Comparison of ENCODE assay signal across 20 cellular contexts in genomic region chr4:120874792-120875774, GRCh38. TPM values are rescaled to one million over a fixed set of nuclear protein-coding genes. Genes with fewer than 3 reads are reported as not detected.
DNase-seq lines count a peak whose midpoint lies in the region; ATAC-seq and TF ChIP-seq lines count a peak whose summit lies in the region.
"Had no signal": no experiment of that assay in that cellular context is flagged by ENCODE, and none has a peak within 500 bp of the region (broad histone marks: within the 10 kb centered on the region; RNA-seq: fewer than 3 reads in every experiment).

No MANE protein-coding gene starts in this region.

- ATAC-seq in heart right ventricle (peak in 6 of 8 donors; percentile 7 to 73 (median 18)), GM18858 (IDR thresholded peaks at IDR 0.05; ENCODE audit: unreplicated experiment) (no peak), GM21723 (IDR thresholded peaks at IDR 0.05; ENCODE audit: unreplicated experiment) (no peak)
- ATAC-seq: foreskin keratinocyte had no signal

- H3K4me3 ChIP-seq in heart right ventricle: no peak overlapping the region
- no peak overlapping the region for H3K4me3 ChIP-seq in fibroblast of the aortic adventitia (ENCODE audit: low read depth, low read length)
- H3K4me3 ChIP-seq: BLaER1 had no signal

- WGBS in heart right ventricle, 2 donors: 90 to 95% methylated on average over 4 of the region's 4 CpGs

- DNase-seq in heart right ventricle (no peak), cardiac septum (ENCODE audit: low spot score) (no peak), fibroblast of the aortic adventitia (ENCODE audit: low read depth) (peak; percentile 44), nephron progenitor cell (no peak), SIG-M5 treated with dmso at 0.1 percent for 504 hours (lab: John Stamatoyannopoulos, UW; ENCODE audit: unreplicated experiment) (no peak), NCI-H526 (lab: John Stamatoyannopoulos, UW) (no peak)
- DNase-seq: activated CD4-positive, alpha-beta T cell treated with anti-CD3 and anti-CD28 coated beads for 4 hours; activated effector memory CD4-positive, alpha-beta T cell treated with Interleukin-2 at 50 U/mL for 16 hours; brain microvascular endothelial cell; Caco-2; foreskin keratinocyte; HCEC 1CT; Kasumi-1; NCI-H1092 treated with DMSO at 0.1 percent for 48 hours; NCI-H524 treated with DMSO at 0.1 percent for 48 hours; SW 1271 had no signal

- H3K4me1 Mint-ChIP-seq in nephron progenitor cell: no peaks in the 10 kb centered on the region
- H3K4me1 Mint-ChIP-seq: nephron had no signal

- peak overlapping the region; percentile 69 for H3K27ac Mint-ChIP-seq in nephron progenitor cell
- H3K27ac Mint-ChIP-seq: nephron had no signal

- H3K9me3 Mint-ChIP-seq in nephron progenitor cell: peaks cover 22% of the 10 kb centered on the region

- H3K9me3 ChIP-seq in heart right ventricle: peaks cover 0 to 15% (median 8%) of the 10 kb centered on the region in 11 donors
- H3K9me3 ChIP-seq: BLaER1, Caco-2 had no signal

- no peak overlapping the region for H3K4me3 Mint-ChIP-seq in nephron progenitor cell
- H3K4me3 Mint-ChIP-seq: nephron had no signal

- H3K27me3 ChIP-seq in heart right ventricle: no peaks in the 10 kb centered on the region
- H3K27me3 ChIP-seq: BLaER1, brain microvascular endothelial cell, foreskin keratinocyte had no signal

- intact Hi-C loops in heart right ventricle (cut with DNase I) (no loop called here), cardiac septum (cut with DNase I) (no loop called here)

- H3K27me3 Mint-ChIP-seq in nephron progenitor cell (ENCODE audit: low read depth, poor library complexity): peaks cover 3% of the 10 kb centered on the region

- H3K4me1 ChIP-seq in heart right ventricle: peaks cover 0 to 11% (median 0%) of the 10 kb centered on the region in 9 donors
- H3K4me1 ChIP-seq: BLaER1, Caco-2, foreskin keratinocyte had no signal

- no peak for TF ChIP-seq CTCF in heart right ventricle (IDR thresholded peaks at IDR 0.05)
- no peak for TF ChIP-seq CTCF in fibroblast of the aortic adventitia (IDR thresholded peaks at IDR 0.05; ENCODE audit: insufficient read depth, low read length)
- no peak for TF ChIP-seq CTCF in nephron progenitor cell (IDR thresholded peaks at IDR 0.05)

- H3K27ac ChIP-seq in heart right ventricle: no peak overlapping the region
- H3K27ac ChIP-seq: BLaER1, brain microvascular endothelial cell, foreskin keratinocyte had no signal

- no peaks in the 10 kb centered on the region for H3K36me3 ChIP-seq in heart right ventricle
- H3K36me3 ChIP-seq: BLaER1, brain microvascular endothelial cell had no signal

- H3K36me3 Mint-ChIP-seq in nephron progenitor cell (ENCODE audit: low read depth): peaks cover 33% of the 10 kb centered on the region

RNA-seq across cellular contexts. Expression of gene PRDM5, which starts 47.4 kb away (rescaled TPM):
- total RNA-seq in heart right ventricle (10 to 100 TPM in 6 of 10 donors, 1 to 10 TPM in 4; 6.4 to 20.5 (median 15.2) TPM), cardiac septum (24.3 TPM), fibroblast of the aortic adventitia (ENCODE audit: low replicate concordance) (18.4 and 25.8 TPM in 2 replicates)
- 1 to 10 TPM; 1.5 to 2.4 TPM for polyA plus RNA-seq in heart right ventricle

Comparison
In these comparisons a context has a peak if more than half of its experiments do, and no peak if none do; other contexts are left out.
1. ATAC-seq: peak in heart right ventricle (6 of 8); none in GM18858 (single experiment) and GM21723 (single experiment).